22 cellular contexts compared by ENCODE assay signal in the genomic region with DNA sequence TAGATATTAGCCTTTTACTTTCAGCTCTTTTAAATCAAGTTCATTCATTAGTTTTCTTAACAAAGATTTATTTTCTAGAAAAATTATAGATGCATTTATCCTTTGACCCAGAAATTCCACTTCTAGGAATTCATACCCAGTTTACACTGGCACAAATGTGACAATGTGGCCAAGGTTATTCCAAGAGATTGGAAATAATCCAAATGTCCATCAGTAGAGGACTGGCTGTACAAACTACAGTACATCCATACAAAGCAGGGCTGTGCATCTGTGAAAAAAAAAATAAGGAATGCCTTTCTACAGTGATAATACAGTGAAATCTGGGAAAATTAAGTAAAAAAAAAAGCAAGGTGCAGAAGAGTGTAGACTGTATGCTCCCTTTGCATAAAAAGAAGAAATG.
"Had no signal": no experiment of that assay in that cellular context is flagged by ENCODE, and none has a peak within 500 bp of the region (broad histone marks: within the 10 kb centered on the region; RNA-seq: fewer than 3 reads in every experiment).

No MANE protein-coding gene starts in this region.

- DNase-seq: hippocampal formation; immature natural killer cell; kidney; left colon; left ventricle myocardium inferior; lower lobe of right lung; mammary epithelial cell; mesenchymal stem cell; naive thymus-derived CD8-positive, alpha-beta T cell; nucleus accumbens; psoas muscle; stimulated activated CD4-positive, alpha-beta T cell treated with anti-CD3 and anti-CD28 coated beads, Interleukin-12 subunit alpha, Interleukin-12 subunit beta, amount 100 ng/mL, for 4 hours; stimulated activated CD4-positive, alpha-beta T cell treated with anti-CD3 and anti-CD28 coated beads, Interleukin-15, amount 100 ng/mL, for 24 hours; stimulated activated CD4-positive, alpha-beta T cell treated with anti-CD3 and anti-CD28 coated beads, Interleukin-2, amount 100 ng/mL, for 24 hours; stimulated activated CD4-positive, alpha-beta T cell treated with anti-CD3 and anti-CD28 coated beads, Interleukin-4, amount 100 ng/mL, for 1 hour; stimulated activated naive B cell treated with anti-CD40 and anti-IgM and Interleukin-4, amounts not matched to agents 10 μg/mL and 1 μg/mL and 100 μg/mL, for 72 hours; stimulated activated naive CD8-positive, alpha-beta T cell treated with anti-CD3 and anti-CD28 coated beads, Interleukin-15, Interleukin-2, amounts not matched to agents 100 U/mL and 50 U/mL, for 24 hours; stomach; testis; thyroid gland; transverse colon; upper lobe of left lung had no signal

- ATAC-seq: left colon; lower lobe of right lung; naive thymus-derived CD8-positive, alpha-beta T cell; psoas muscle; stimulated activated naive B cell treated with anti-CD40 and anti-IgM and Interleukin-4, amounts not matched to agents 10 μg/mL and 1 μg/mL and 100 μg/mL, for 72 hours; stimulated activated naive CD8-positive, alpha-beta T cell treated with anti-CD3 and anti-CD28 coated beads, Interleukin-15, Interleukin-2, amounts not matched to agents 100 U/mL and 50 U/mL, for 24 hours had no signal
